Comparison of ENCODE assay signal across 1 cellular context in the genomic region with DNA sequence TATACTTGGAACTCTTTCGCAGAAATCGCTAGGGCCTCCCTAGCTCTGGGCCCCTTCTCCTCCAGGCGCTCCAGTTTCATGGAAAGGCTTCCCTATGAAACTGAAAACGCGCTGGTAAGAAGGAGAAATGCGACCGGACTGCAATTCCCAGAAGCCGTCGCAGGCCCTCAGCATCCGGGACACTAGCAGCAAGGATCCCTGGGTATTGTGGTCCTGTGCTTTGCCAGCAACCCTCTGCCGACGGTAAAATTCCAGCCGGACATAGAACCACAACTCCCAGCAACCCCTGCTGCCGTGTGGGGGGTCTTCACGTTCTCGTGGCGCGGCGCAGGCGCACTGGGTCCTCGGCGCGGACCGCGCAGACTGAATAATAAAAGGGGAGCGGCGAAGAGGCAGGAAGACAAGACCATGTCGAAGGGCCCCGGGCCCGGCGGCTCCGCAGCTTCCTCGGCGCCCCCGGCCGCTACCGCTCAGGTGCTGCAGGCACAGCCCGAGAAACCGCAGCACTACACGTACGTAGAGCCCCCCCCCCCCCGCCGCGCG.
TF ChIP-seq lines count a peak whose summit lies in the region.

A gene with protein sequence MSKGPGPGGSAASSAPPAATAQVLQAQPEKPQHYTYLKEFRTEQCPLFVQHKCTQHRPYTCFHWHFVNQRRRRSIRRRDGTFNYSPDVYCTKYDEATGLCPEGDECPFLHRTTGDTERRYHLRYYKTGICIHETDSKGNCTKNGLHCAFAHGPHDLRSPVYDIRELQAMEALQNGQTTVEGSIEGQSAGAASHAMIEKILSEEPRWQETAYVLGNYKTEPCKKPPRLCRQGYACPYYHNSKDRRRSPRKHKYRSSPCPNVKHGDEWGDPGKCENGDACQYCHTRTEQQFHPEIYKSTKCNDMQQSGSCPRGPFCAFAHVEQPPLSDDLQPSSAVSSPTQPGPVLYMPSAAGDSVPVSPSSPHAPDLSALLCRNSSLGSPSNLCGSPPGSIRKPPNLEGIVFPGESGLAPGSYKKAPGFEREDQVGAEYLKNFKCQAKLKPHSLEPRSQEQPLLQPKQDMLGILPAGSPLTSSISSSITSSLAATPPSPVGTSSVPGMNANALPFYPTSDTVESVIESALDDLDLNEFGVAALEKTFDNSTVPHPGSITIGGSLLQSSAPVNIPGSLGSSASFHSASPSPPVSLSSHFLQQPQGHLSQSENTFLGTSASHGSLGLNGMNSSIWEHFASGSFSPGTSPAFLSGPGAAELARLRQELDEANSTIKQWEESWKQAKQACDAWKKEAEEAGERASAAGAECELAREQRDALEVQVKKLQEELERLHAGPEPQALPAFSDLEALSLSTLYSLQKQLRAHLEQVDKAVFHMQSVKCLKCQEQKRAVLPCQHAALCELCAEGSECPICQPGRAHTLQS (plus strand): TSS at position 334 of the 543 bp plus-strand sequence. CDS start 75 bp downstream, at position 409.

TF ChIP-seq in HepG2, 621 proteins besides CTCF, POLR2A, EP300 and RAD21 (continued from another document and continues in another):
- TF ChIP-seq, protein P1, sequence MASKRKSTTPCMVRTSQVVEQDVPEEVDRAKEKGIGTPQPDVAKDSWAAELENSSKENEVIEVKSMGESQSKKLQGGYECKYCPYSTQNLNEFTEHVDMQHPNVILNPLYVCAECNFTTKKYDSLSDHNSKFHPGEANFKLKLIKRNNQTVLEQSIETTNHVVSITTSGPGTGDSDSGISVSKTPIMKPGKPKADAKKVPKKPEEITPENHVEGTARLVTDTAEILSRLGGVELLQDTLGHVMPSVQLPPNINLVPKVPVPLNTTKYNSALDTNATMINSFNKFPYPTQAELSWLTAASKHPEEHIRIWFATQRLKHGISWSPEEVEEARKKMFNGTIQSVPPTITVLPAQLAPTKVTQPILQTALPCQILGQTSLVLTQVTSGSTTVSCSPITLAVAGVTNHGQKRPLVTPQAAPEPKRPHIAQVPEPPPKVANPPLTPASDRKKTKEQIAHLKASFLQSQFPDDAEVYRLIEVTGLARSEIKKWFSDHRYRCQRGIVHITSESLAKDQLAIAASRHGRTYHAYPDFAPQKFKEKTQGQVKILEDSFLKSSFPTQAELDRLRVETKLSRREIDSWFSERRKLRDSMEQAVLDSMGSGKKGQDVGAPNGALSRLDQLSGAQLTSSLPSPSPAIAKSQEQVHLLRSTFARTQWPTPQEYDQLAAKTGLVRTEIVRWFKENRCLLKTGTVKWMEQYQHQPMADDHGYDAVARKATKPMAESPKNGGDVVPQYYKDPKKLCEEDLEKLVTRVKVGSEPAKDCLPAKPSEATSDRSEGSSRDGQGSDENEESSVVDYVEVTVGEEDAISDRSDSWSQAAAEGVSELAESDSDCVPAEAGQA (IDR thresholded peaks at IDR 0.05; ENCODE audit: low read depth): peak; percentile 68; the same call in 1 of the 2 replicates
- TF ChIP-seq, protein P1 (CRISPR knock-in tag; IDR thresholded peaks at IDR 0.05; ENCODE audit: borderline replicate concordance): no peak
- TF ChIP-seq ZNF30 (CRISPR knock-in tag; IDR thresholded peaks at IDR 0.05) (no peak), ZSCAN22 (CRISPR knock-in tag; IDR thresholded peaks at IDR 0.05) (no peak), HCFC1 (IDR thresholded peaks at IDR 0.05; ENCODE audit: low read depth, low read length) (peak; percentile 100), ZNF468 (CRISPR knock-in tag; IDR thresholded peaks at IDR 0.05) (no peak), IRX3 (CRISPR knock-in tag; IDR thresholded peaks at IDR 0.05; ENCODE audit: borderline replicate concordance, low read depth) (peak; percentile 72; the same call in 1 of the 2 replicates), ZBTB42 (CRISPR knock-in tag; IDR thresholded peaks at IDR 0.05) (no peak), HES4 (CRISPR knock-in tag; IDR thresholded peaks at IDR 0.05; ENCODE audit: borderline replicate concordance) (peak; percentile 88; the same call in 1 of the 2 replicates), KLF13 (CRISPR knock-in tag; IDR thresholded peaks at IDR 0.05) (no peak), RARG (CRISPR knock-in tag; IDR thresholded peaks at IDR 0.05; ENCODE audit: low read depth) (peak; percentile 19; the same call in 1 of the 2 replicates), XRCC5 (optimal IDR thresholded peaks at IDR 0.05; ENCODE audit: low read length) (peak; percentile 21), TOPORS (CRISPR knock-in tag; IDR thresholded peaks at IDR 0.05) (peak; percentile 10; the same call in 1 of the 2 replicates), SNAI1 (CRISPR knock-in tag; IDR thresholded peaks at IDR 0.05; ENCODE audit: borderline replicate concordance) (peak; percentile 81; the same call in 1 of the 2 replicates), YY1 (IDR thresholded peaks at IDR 0.05; ENCODE audit: insufficient read depth, insufficient replicate concordance, low read depth, low read length) (peak; percentile 44), MXD4 (CRISPR knock-in tag; IDR thresholded peaks at IDR 0.05) (peak; percentile 74; the same call in 1 of the 2 replicates), GZF1 (CRISPR knock-in tag; IDR thresholded peaks at IDR 0.05) (peak; percentile 15; the same call in 1 of the 2 replicates), TP53 (CRISPR knock-in tag; conservative IDR thresholded peaks at IDR 0.05) (peak; percentile 69; the same call in 1 of the 2 replicates), ZNF343 (CRISPR knock-in tag; IDR thresholded peaks at IDR 0.05) (0 out of 2 replicates have a peak, but pooled peaks have one; percentile 7), KDM4B (CRISPR knock-in tag; IDR thresholded peaks at IDR 0.05) (no peak)
- TF ChIP-seq, protein P2, sequence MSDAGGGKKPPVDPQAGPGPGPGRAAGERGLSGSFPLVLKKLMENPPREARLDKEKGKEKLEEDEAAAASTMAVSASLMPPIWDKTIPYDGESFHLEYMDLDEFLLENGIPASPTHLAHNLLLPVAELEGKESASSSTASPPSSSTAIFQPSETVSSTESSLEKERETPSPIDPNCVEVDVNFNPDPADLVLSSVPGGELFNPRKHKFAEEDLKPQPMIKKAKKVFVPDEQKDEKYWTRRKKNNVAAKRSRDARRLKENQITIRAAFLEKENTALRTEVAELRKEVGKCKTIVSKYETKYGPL (CRISPR knock-in tag; IDR thresholded peaks at IDR 0.05): 0 out of 2 replicates have a peak, but pooled peaks have one; percentile 3
- TF ChIP-seq, protein P3, sequence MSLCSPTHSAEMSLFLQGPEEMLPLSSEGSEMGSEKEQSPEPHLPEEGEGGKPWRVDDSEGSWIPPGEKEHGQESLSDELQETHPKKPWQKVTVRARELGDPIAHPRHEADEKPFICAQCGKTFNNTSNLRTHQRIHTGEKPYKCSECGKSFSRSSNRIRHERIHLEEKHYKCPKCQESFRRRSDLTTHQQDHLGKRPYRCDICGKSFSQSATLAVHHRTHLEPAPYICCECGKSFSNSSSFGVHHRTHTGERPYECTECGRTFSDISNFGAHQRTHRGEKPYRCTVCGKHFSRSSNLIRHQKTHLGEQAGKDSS (CRISPR knock-in tag; IDR thresholded peaks at IDR 0.05; ENCODE audit: borderline replicate concordance, low read depth): no peak
- TF ChIP-seq, protein P4, sequence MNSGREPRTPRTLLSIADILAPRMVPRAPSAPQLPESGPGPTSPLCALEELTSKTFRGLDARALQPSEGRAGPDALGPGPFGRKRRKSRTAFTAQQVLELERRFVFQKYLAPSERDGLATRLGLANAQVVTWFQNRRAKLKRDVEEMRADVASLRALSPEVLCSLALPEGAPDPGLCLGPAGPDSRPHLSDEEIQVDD (CRISPR knock-in tag; IDR thresholded peaks at IDR 0.05; ENCODE audit: borderline replicate concordance): no peak
- TF ChIP-seq, protein P5, sequence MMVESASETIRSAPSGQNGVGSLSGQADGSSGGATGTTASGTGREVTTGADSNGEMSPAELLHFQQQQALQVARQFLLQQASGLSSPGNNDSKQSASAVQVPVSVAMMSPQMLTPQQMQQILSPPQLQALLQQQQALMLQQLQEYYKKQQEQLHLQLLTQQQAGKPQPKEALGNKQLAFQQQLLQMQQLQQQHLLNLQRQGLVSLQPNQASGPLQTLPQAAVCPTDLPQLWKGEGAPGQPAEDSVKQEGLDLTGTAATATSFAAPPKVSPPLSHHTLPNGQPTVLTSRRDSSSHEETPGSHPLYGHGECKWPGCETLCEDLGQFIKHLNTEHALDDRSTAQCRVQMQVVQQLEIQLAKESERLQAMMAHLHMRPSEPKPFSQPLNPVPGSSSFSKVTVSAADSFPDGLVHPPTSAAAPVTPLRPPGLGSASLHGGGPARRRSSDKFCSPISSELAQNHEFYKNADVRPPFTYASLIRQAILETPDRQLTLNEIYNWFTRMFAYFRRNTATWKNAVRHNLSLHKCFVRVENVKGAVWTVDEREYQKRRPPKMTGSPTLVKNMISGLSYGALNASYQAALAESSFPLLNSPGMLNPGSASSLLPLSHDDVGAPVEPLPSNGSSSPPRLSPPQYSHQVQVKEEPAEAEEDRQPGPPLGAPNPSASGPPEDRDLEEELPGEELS (CRISPR knock-in tag; IDR thresholded peaks at IDR 0.05): peak; percentile 8; the same call in 1 of the 2 replicates
- TF ChIP-seq, protein P6, sequence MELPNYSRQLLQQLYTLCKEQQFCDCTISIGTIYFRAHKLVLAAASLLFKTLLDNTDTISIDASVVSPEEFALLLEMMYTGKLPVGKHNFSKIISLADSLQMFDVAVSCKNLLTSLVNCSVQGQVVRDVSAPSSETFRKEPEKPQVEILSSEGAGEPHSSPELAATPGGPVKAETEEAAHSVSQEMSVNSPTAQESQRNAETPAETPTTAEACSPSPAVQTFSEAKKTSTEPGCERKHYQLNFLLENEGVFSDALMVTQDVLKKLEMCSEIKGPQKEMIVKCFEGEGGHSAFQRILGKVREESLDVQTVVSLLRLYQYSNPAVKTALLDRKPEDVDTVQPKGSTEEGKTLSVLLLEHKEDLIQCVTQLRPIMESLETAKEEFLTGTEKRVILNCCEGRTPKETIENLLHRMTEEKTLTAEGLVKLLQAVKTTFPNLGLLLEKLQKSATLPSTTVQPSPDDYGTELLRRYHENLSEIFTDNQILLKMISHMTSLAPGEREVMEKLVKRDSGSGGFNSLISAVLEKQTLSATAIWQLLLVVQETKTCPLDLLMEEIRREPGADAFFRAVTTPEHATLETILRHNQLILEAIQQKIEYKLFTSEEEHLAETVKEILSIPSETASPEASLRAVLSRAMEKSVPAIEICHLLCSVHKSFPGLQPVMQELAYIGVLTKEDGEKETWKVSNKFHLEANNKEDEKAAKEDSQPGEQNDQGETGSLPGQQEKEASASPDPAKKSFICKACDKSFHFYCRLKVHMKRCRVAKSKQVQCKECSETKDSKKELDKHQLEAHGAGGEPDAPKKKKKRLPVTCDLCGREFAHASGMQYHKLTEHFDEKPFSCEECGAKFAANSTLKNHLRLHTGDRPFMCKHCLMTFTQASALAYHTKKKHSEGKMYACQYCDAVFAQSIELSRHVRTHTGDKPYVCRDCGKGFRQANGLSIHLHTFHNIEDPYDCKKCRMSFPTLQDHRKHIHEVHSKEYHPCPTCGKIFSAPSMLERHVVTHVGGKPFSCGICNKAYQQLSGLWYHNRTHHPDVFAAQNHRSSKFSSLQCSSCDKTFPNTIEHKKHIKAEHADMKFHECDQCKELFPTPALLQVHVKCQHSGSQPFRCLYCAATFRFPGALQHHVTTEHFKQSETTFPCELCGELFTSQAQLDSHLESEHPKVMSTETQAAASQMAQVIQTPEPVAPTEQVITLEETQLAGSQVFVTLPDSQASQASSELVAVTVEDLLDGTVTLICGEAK (IDR thresholded peaks at IDR 0.05): no peak
- TF ChIP-seq, protein P6 (CRISPR knock-in tag; IDR thresholded peaks at IDR 0.05): peak; percentile 65; the same call in 1 of the 2 replicates
- TF ChIP-seq, protein P7, sequence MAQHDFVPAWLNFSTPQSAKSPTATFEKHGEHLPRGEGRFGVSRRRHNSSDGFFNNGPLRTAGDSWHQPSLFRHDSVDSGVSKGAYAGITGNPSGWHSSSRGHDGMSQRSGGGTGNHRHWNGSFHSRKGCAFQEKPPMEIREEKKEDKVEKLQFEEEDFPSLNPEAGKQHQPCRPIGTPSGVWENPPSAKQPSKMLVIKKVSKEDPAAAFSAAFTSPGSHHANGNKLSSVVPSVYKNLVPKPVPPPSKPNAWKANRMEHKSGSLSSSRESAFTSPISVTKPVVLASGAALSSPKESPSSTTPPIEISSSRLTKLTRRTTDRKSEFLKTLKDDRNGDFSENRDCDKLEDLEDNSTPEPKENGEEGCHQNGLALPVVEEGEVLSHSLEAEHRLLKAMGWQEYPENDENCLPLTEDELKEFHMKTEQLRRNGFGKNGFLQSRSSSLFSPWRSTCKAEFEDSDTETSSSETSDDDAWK (CRISPR knock-in tag; IDR thresholded peaks at IDR 0.05): no peak
